ENCODE assay signal across 18 cellular contexts in genomic region chr1:201647094-201647493, GRCh38.
DNase-seq lines count a peak whose midpoint lies in the region; ATAC-seq, FAIRE-seq and TF ChIP-seq lines count a peak whose summit lies in the region.
"Had no signal": no experiment of that assay in that cellular context is flagged by ENCODE, and none has a peak within 500 bp of the region (broad histone marks: within the 10 kb centered on the region; RNA-seq: fewer than 3 reads in every experiment).

No MANE protein-coding gene starts in this region.

- peak overlapping the region in 1 of 11 experiments; percentile 9; a peak in 1 of 22 replicates for H3K27ac ChIP-seq in BLaER1 treated with 17β-estradiol and CSF1 and Interleukin-3, amounts not matched to agents 10 nM and 100 nM
- H3K27ac ChIP-seq in HUES6 (ENCODE audit: low read depth, low read length) (no peak overlapping the region), H1 (ENCODE audit: low read depth, low read length) (no peak overlapping the region), muscle layer of colon (ENCODE audit: low read depth, low read length) (peak overlapping the region; percentile 21), body of pancreas (no peak overlapping the region)
- H3K27ac ChIP-seq: psoas muscle had no signal

- ATAC-seq in HG03108 (IDR thresholded peaks at IDR 0.05; ENCODE audit: unreplicated experiment) = no peak
- ATAC-seq in body of pancreas = no peak
- ATAC-seq: effector memory CD8-positive, alpha-beta T cell; gastroesophageal sphincter; mucosa of descending colon; Panc1; psoas muscle; T-cell had no signal

- peak overlapping the region in 2 of 10 experiments; percentile 58 to 66; a peak in 2 of 20 replicates for H3K4me3 ChIP-seq in BLaER1 treated with 17β-estradiol and CSF1 and Interleukin-3, amounts not matched to agents 10 nM and 100 nM
- peak overlapping the region; percentile 79; the same call in 1 of the 2 replicates for H3K4me3 ChIP-seq in HUES6 (ENCODE audit: low read depth, low read length)
- peak overlapping the region in 2 of 4 experiments; percentile 67 to 83; a peak in 5 of 8 replicates for H3K4me3 ChIP-seq in H1 (ENCODE audit: extremely low read depth in 1 of 4, insufficient read depth in 2 of 4, low read depth in 3 of 4, low read length in 4 of 4)
- H3K4me3 ChIP-seq in muscle layer of colon (ENCODE audit: low read depth in 1 of 2, low read length in 2 of 2) = no peak overlapping the region
- H3K4me3 ChIP-seq in body of pancreas = no peak overlapping the region
- H3K4me3 ChIP-seq: mucosa of descending colon had no signal

- H4K5ac ChIP-seq in H1 (ENCODE audit: insufficient read length, low read depth, low read length) = no peak overlapping the region

- H2BK12ac ChIP-seq in H1 (ENCODE audit: low read depth, low read length) = 0 out of 2 replicates have a peak overlapping the region, but pooled peaks have one; percentile 75

- H3K23ac ChIP-seq in H1 (ENCODE audit: insufficient read length) = no peak overlapping the region

- no peak for FAIRE-seq in H1 (lab: Jason Lieb, UNC)
- FAIRE-seq: keratinocyte had no signal

- intact Hi-C loops in body of pancreas (cut with DNase I) = no loop called here

- TF ChIP-seq EP300 in H1 (IDR thresholded peaks at IDR 0.05; ENCODE audit: borderline replicate concordance in 1 of 2, low read depth in 2 of 2, low read length in 2 of 2) = no peak

- H3K36me3 ChIP-seq in BLaER1 treated with 17β-estradiol and CSF1 and Interleukin-3, amounts not matched to agents 10 nM and 100 nM = peaks cover 7 to 54% (median 26%) of the 10 kb centered on the region in 11 experiments; a peak in 18 of 22 replicates
- no peaks in the 10 kb centered on the region for H3K36me3 ChIP-seq in HUES6 (ENCODE audit: control insufficient read depth, insufficient read depth, low read length)
- H3K36me3 ChIP-seq in H1 (ENCODE audit: control insufficient read depth in 2 of 4, insufficient read depth in 4 of 4, low read length in 3 of 4) = no peaks in the 10 kb centered on the region
- H3K36me3 ChIP-seq in muscle layer of colon (ENCODE audit: insufficient read depth, low read length) = no peaks in the 10 kb centered on the region
- H3K36me3 ChIP-seq in body of pancreas (replicated peaks in 1 of 2; ENCODE audit: insufficient read depth in 1 of 2, low read depth in 2 of 2) = no peaks in the 10 kb centered on the region
- H3K36me3 ChIP-seq: gastroesophageal sphincter had no signal

- H3K4me1 ChIP-seq in BLaER1 treated with 17β-estradiol and CSF1 and Interleukin-3, amounts not matched to agents 10 nM and 100 nM = peaks cover 52 to 66% (median 62%) of the 10 kb centered on the region in 10 experiments
- peaks cover 24% of the 10 kb centered on the region for H3K4me1 ChIP-seq in HUES6 (ENCODE audit: control insufficient read depth, insufficient read depth, low read length)
- peaks cover 10 to 32% (median 23%) of the 10 kb centered on the region in 4 experiments for H3K4me1 ChIP-seq in H1 (replicated peaks in 1 of 4; ENCODE audit: control insufficient read depth in 3 of 4, insufficient read depth in 4 of 4, low read length in 3 of 4)
- peaks cover 19% of the 10 kb centered on the region for H3K4me1 ChIP-seq in muscle layer of colon (ENCODE audit: insufficient read depth, low read length)
- H3K4me1 ChIP-seq in body of pancreas = peaks cover 30% of the 10 kb centered on the region

- CTCF ChIA-PET in H1 (lab: Charles Lee; ENCODE audit: partially characterized antibody) = interaction anchor here (0.6 to 4.5 kb wide), 5 partner anchors 21 to 86 kb away, joined by 3 to 28 read pairs (median 3); no protein-coding TSS in a partner anchor

- TF ChIP-seq POLR2A in H1 (IDR thresholded peaks at IDR 0.05; ENCODE audit: control extremely low read depth in 1 of 2, low read depth in 2 of 2, low read length in 2 of 2) = no peak
- no peak for TF ChIP-seq POLR2A in body of pancreas (IDR thresholded peaks at IDR 0.05)

- no peak for TF ChIP-seq CTCF in H1 (IDR thresholded peaks at IDR 0.05; ENCODE audit: control extremely low read depth in 1 of 3, insufficient read depth in 1 of 3, low read depth in 1 of 3, low read length in 3 of 3)
- TF ChIP-seq CTCF in body of pancreas (IDR thresholded peaks at IDR 0.05) = no peak

- peak overlapping the region; percentile 88 to 100 (median 96) for H3K4me2 ChIP-seq in BLaER1 treated with 17β-estradiol and CSF1 and Interleukin-3, amounts not matched to agents 10 nM and 100 nM
- peak overlapping the region; percentile 97 to 100; a peak in 3 of 4 replicates for H3K4me2 ChIP-seq in H1 (ENCODE audit: insufficient read depth in 1 of 2, low read depth in 2 of 2, low read length in 2 of 2)

- no peak overlapping the region for H4K91ac ChIP-seq in H1 (replicated peaks; ENCODE audit: insufficient read length, low read length)

- no peak overlapping the region for H3K56ac ChIP-seq in H1 (replicated peaks; ENCODE audit: insufficient read length, low read depth, low read length)

- H4K20me1 ChIP-seq in BLaER1 treated with 17β-estradiol and CSF1 and Interleukin-3, amounts not matched to agents 10 nM and 100 nM = peaks cover 14 to 80% (median 76%) of the 10 kb centered on the region in 11 experiments; a peak in 20 of 22 replicates
- peaks cover 6 to 12% of the 10 kb centered on the region in 2 experiments for H4K20me1 ChIP-seq in H1 (replicated peaks in 1 of 2; ENCODE audit: control insufficient read depth in 1 of 2, insufficient read depth in 2 of 2, low read length in 2 of 2)

- 0 out of 2 replicates have a peak overlapping the region, but pooled peaks have one; percentile 83 for H3K18ac ChIP-seq in H1 (ENCODE audit: extremely low read depth, low read length)

- H2AK5ac ChIP-seq in H1 (ENCODE audit: low read depth, low read length) = no peak overlapping the region

- no peak for DNase-seq in H1 (ENCODE audit: low read depth in 1 of 2, low spot score in 2 of 2)
- no peak for DNase-seq in OCI-M2 (lab: John Stamatoyannopoulos, UW; ENCODE audit: unreplicated experiment)
- no peak for DNase-seq in body of pancreas
- no peak for DNase-seq in NOMO-1 treated with DMSO at 0.1 percent for 48 hours (lab: John Stamatoyannopoulos, UW; ENCODE audit: unreplicated experiment)
- DNase-seq: activated CD4-positive, CD25-positive, alpha-beta regulatory T cell; CD8-positive, alpha-beta memory T cell; effector memory CD8-positive, alpha-beta T cell; mucosa of descending colon; NCI-H1417 treated with DMSO at 0.1 percent for 48 hours; psoas muscle; T-cell had no signal

- H2AFZ ChIP-seq in H1 (ENCODE audit: low read length) = no peak overlapping the region

- peaks cover 6% of the 10 kb centered on the region; the same call in 1 of the 2 replicates for H3K79me1 ChIP-seq in H1 (ENCODE audit: low read depth, low read length)

- H2BK20ac ChIP-seq in H1 (ENCODE audit: low read length) = peak overlapping the region; percentile 18; the same call in 1 of the 2 replicates

- H2BK15ac ChIP-seq in H1 (ENCODE audit: low read length) = 0 out of 2 replicates have a peak overlapping the region, but pooled peaks have one; percentile 95

- no peak overlapping the region for H4K8ac ChIP-seq in H1 (ENCODE audit: extremely low read depth, insufficient read depth, low read length)

- H3K14ac ChIP-seq in H1 (ENCODE audit: insufficient read length) = no peak overlapping the region

- H3K4ac ChIP-seq in H1 (replicated peaks; ENCODE audit: insufficient read length, low read depth, low read length) = no peak overlapping the region

- TF ChIP-seq RAD21 in H1 (IDR thresholded peaks at IDR 0.05 in 1 of 2, conservative IDR thresholded peaks at IDR 0.05 in 1 of 2; ENCODE audit: low read depth in 2 of 2, low read length in 2 of 2) = no peak

- POLR2A ChIA-PET in H1 (lab: Charles Lee; ENCODE audit: partially characterized antibody) = interaction anchor here (1.3 kb wide), 1 partner anchor 16 kb away, joined by 5 read pairs; no protein-coding TSS in a partner anchor

- H3K79me2 ChIP-seq in H1 (ENCODE audit: control insufficient read depth in 1 of 2, insufficient read depth in 2 of 2, low read length in 2 of 2) = peaks cover 0 to 15% of the 10 kb centered on the region in 2 experiments; a peak in 2 of 4 replicates

- no peaks in the 10 kb centered on the region for H3K9me3 ChIP-seq in BLaER1 treated with 17β-estradiol and CSF1 and Interleukin-3, amounts not matched to agents 10 nM and 100 nM (replicated peaks in 1 of 11)
- H3K9me3 ChIP-seq in HUES6 (ENCODE audit: control insufficient read depth, insufficient read depth, low read depth, low read length) = no peaks in the 10 kb centered on the region
- no peaks in the 10 kb centered on the region for H3K9me3 ChIP-seq in H1 (ENCODE audit: insufficient read depth in 2 of 2, low read depth in 1 of 2, low read length in 1 of 2)
- no peaks in the 10 kb centered on the region for H3K9me3 ChIP-seq in muscle layer of colon (ENCODE audit: low read length)
- no peaks in the 10 kb centered on the region for H3K9me3 ChIP-seq in body of pancreas
- H3K9me3 ChIP-seq: gastroesophageal sphincter, mucosa of descending colon, psoas muscle had no signal

- H2BK5ac ChIP-seq in H1 (ENCODE audit: low read depth, low read length) = no peak overlapping the region

- H3K9ac ChIP-seq in BLaER1 treated with 17β-estradiol and CSF1 and Interleukin-3, amounts not matched to agents 10 nM and 100 nM = peak overlapping the region in 7 of 11 experiments; percentile 46 to 80 (median 60); a peak in 7 of 22 replicates
- H3K9ac ChIP-seq in HUES6 (ENCODE audit: low read length) (no peak overlapping the region), H1 (replicated peaks in 1 of 4; ENCODE audit: extremely low read depth in 1 of 4, low read depth in 3 of 4, low read length in 3 of 4) (no peak overlapping the region; a peak in 1 of 7 replicates), muscle layer of colon (ENCODE audit: low read length) (no peak overlapping the region)

- no peaks in the 10 kb centered on the region for H3K27me3 ChIP-seq in BLaER1 treated with 17β-estradiol and CSF1 and Interleukin-3, amounts not matched to agents 10 nM and 100 nM
- H3K27me3 ChIP-seq in HUES6 (ENCODE audit: control insufficient read depth, insufficient read depth, low read length) = peaks cover 59% of the 10 kb centered on the region
- H3K27me3 ChIP-seq in H1 (replicated peaks in 1 of 4; ENCODE audit: control insufficient read depth in 3 of 4, extremely low read depth in 1 of 4, insufficient read depth in 3 of 4, low read length in 3 of 4) = peaks cover 0 to 22% (median 19%) of the 10 kb centered on the region in 4 experiments; a peak in 5 of 7 replicates
- no peaks in the 10 kb centered on the region for H3K27me3 ChIP-seq in muscle layer of colon (ENCODE audit: control insufficient read depth in 1 of 2, insufficient read depth in 2 of 2, low read length in 2 of 2)
- no peaks in the 10 kb centered on the region for H3K27me3 ChIP-seq in body of pancreas
- H3K27me3 ChIP-seq: gastroesophageal sphincter had no signal

- peaks cover 22% of the 10 kb centered on the region for H3K23me2 ChIP-seq in H1 (ENCODE audit: low read depth, low read length)

- no peak overlapping the region for H2BK120ac ChIP-seq in H1 (replicated peaks; ENCODE audit: low read depth, low read length)

TF ChIP-seq in H1, 55 proteins besides CTCF, POLR2A, EP300 and RAD21 (continues in another document):
- TF ChIP-seq TCF12 (IDR thresholded peaks at IDR 0.05; ENCODE audit: low read depth, low read length) (no peak), SIX5 (IDR thresholded peaks at IDR 0.05; ENCODE audit: low read depth, low read length) (no peak), TAF1 (IDR thresholded peaks at IDR 0.05; ENCODE audit: low read depth, low read length) (no peak), KDM4A (IDR thresholded peaks at IDR 0.05; ENCODE audit: low read depth, low read length, severe bottlenecking) (no peak)

Comparison
In these comparisons a context has a peak if more than half of its experiments do, and no peak if none do; other contexts are left out.
1. H3K9ac ChIP-seq: peak in BLaER1 treated with 17β-estradiol and CSF1 and Interleukin-3, amounts not matched to agents 10 nM and 100 nM (7 of 11); none in HUES6 (single experiment), H1 (0 of 4) and muscle layer of colon (single experiment).